In the genomic region with DNA sequence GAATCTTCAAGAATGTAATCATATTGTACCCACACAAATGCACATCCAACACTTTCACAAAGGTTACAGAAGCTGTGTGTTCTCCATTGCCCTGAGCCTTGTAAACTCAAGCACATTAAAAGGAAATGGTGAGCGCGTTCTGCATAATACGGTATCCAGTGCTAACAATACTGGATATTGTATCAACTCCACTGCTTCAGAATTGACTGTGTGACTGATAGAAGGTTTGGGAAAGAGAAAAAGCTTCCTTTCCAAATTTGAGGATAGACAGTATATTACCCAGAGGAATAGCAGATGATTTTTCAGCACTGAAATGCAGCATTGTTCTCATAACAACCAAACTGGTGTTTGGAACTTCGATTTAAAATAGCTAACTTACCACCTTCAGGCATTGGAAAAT, we compare ENCODE assay signal across 27 cellular contexts.
DNase-seq lines count a peak whose midpoint lies in the region; ATAC-seq, FAIRE-seq and TF ChIP-seq lines count a peak whose summit lies in the region.
"Had no signal": no experiment of that assay in that cellular context is flagged by ENCODE, and none has a peak within 500 bp of the region (broad histone marks: within the 10 kb centered on the region; RNA-seq: fewer than 3 reads in every experiment).

No MANE protein-coding gene starts in this region.

- H3K4me1 Mint-ChIP-seq in astrocyte (ENCODE audit: low read depth, unreplicated experiment) = peaks cover 4% of the 10 kb centered on the region
- peaks cover 46% of the 10 kb centered on the region for H3K4me1 Mint-ChIP-seq in neural crest cell
- H3K4me1 Mint-ChIP-seq: CD14-positive monocyte; CD8-positive, alpha-beta memory T cell had no signal

- no peaks in the 10 kb centered on the region for H3K79me2 ChIP-seq in astrocyte (ENCODE audit: insufficient read depth, low read length)

- no peak overlapping the region for H3K4me3 ChIP-seq in astrocyte (ENCODE audit: insufficient read depth, low read depth, low read length)
- H3K4me3 ChIP-seq: A549; BLaER1 treated with 17β-estradiol and CSF1 and Interleukin-3, amounts not matched to agents 10 nM and 100 nM; GM23248 had no signal

- ATAC-seq in GM18907 (IDR thresholded peaks at IDR 0.05; ENCODE audit: unreplicated experiment) = no peak
- no peak for ATAC-seq in HG02981 (IDR thresholded peaks at IDR 0.05; ENCODE audit: unreplicated experiment)
- ATAC-seq: A549 had no signal

- H2AFZ ChIP-seq in astrocyte (ENCODE audit: low read depth, low read length) = peak overlapping the region; percentile 2
- H2AFZ ChIP-seq: GM23248 had no signal

- H3K36me3 Mint-ChIP-seq in astrocyte (ENCODE audit: low read depth, unreplicated experiment) = no peaks in the 10 kb centered on the region
- H3K36me3 Mint-ChIP-seq in neural crest cell (ENCODE audit: low read depth) = no peaks in the 10 kb centered on the region
- H3K36me3 Mint-ChIP-seq: CD14-positive monocyte; CD8-positive, alpha-beta memory T cell had no signal

- no peak overlapping the region for H3K4me2 ChIP-seq in astrocyte (ENCODE audit: low read length)
- H3K4me2 ChIP-seq: A549; BLaER1 treated with 17β-estradiol and CSF1 and Interleukin-3, amounts not matched to agents 10 nM and 100 nM had no signal

- no peaks in the 10 kb centered on the region for H3K27me3 ChIP-seq in astrocyte (ENCODE audit: insufficient read depth, low read length)
- H3K27me3 ChIP-seq: BE2C; BLaER1 treated with 17β-estradiol and CSF1 and Interleukin-3, amounts not matched to agents 10 nM and 100 nM had no signal

- peak; percentile 50 for DNase-seq in COLO829 (ENCODE audit: low spot score)
- no peak for DNase-seq in astrocyte (ENCODE audit: low read depth)
- no peak for DNase-seq in neural crest cell (ENCODE audit: low read depth, low spot score)
- no peak for DNase-seq in NCI-H226
- DNase-seq: 8988T; ACHN; AML-193; BE2C; Calu3; CD4-positive, alpha-beta T cell; CD8-positive, alpha-beta memory T cell; COR-L47; DMS53; DMS79 treated with DMSO at 0.1 percent for 48 hours; GF-D8; GM23248; H7; HCEC 1CT had no signal

- H3K27me3 Mint-ChIP-seq in astrocyte (ENCODE audit: low read depth, unreplicated experiment) (no peaks in the 10 kb centered on the region), neural crest cell (ENCODE audit: low read depth) (no peaks in the 10 kb centered on the region)
- H3K27me3 Mint-ChIP-seq: CD4-positive, alpha-beta T cell had no signal

- H3K27ac ChIP-seq in astrocyte (ENCODE audit: low read depth, low read length) = no peak overlapping the region
- H3K27ac ChIP-seq: A549; BLaER1 treated with 17β-estradiol and CSF1 and Interleukin-3, amounts not matched to agents 10 nM and 100 nM; GM23248 had no signal

- H3K36me3 ChIP-seq in astrocyte (ENCODE audit: insufficient read depth, low read length) = no peaks in the 10 kb centered on the region
- H3K36me3 ChIP-seq: BE2C; BLaER1 treated with 17β-estradiol and CSF1 and Interleukin-3, amounts not matched to agents 10 nM and 100 nM had no signal

- H4K20me1 ChIP-seq in astrocyte (ENCODE audit: insufficient read depth, low read length) = no peaks in the 10 kb centered on the region
- H4K20me1 ChIP-seq: BLaER1 treated with 17β-estradiol and CSF1 and Interleukin-3, amounts not matched to agents 10 nM and 100 nM had no signal

- TF ChIP-seq CTCF in astrocyte (IDR thresholded peaks at IDR 0.05; ENCODE audit: insufficient read depth, low read depth, low read length) = no peak
- no peak for TF ChIP-seq CTCF in neural crest cell (conservative IDR thresholded peaks at IDR 0.05)

- H3K4me3 Mint-ChIP-seq in astrocyte (ENCODE audit: unreplicated experiment) (no peak overlapping the region), neural crest cell (peak overlapping the region; percentile 5)
- H3K4me3 Mint-ChIP-seq: CD14-positive monocyte; CD4-positive, alpha-beta T cell; CD8-positive, alpha-beta memory T cell had no signal

- H3K9me3 ChIP-seq in astrocyte (ENCODE audit: insufficient read depth, low read depth, low read length) = no peaks in the 10 kb centered on the region
- H3K9me3 ChIP-seq: A549; BE2C; BLaER1 treated with 17β-estradiol and CSF1 and Interleukin-3, amounts not matched to agents 10 nM and 100 nM had no signal

- FAIRE-seq in astrocyte (lab: Jason Lieb, UNC) = no peak
- FAIRE-seq: A549, GM12891, GM18507, GM19239, H1 had no signal

- no peak overlapping the region for H3K27ac Mint-ChIP-seq in astrocyte (ENCODE audit: unreplicated experiment)
- peak overlapping the region; percentile 86 for H3K27ac Mint-ChIP-seq in neural crest cell (ENCODE audit: unreplicated experiment)
- H3K27ac Mint-ChIP-seq: CD14-positive monocyte; CD4-positive, alpha-beta T cell; CD8-positive, alpha-beta memory T cell had no signal

- H3K4me1 ChIP-seq in astrocyte (ENCODE audit: insufficient read depth, low read length) = no peaks in the 10 kb centered on the region
- H3K4me1 ChIP-seq: A549; BE2C; BLaER1 treated with 17β-estradiol and CSF1 and Interleukin-3, amounts not matched to agents 10 nM and 100 nM had no signal

- no peaks in the 10 kb centered on the region for H3K9me3 Mint-ChIP-seq in astrocyte (ENCODE audit: unreplicated experiment)
- H3K9me3 Mint-ChIP-seq in neural crest cell = peaks cover 4% of the 10 kb centered on the region
- H3K9me3 Mint-ChIP-seq: CD4-positive, alpha-beta T cell had no signal

- H3K9ac ChIP-seq in astrocyte (ENCODE audit: low read length) = no peak overlapping the region
- H3K9ac ChIP-seq: BLaER1 treated with 17β-estradiol and CSF1 and Interleukin-3, amounts not matched to agents 10 nM and 100 nM; GM23248 had no signal
